2 cellular contexts compared by ENCODE assay signal in genomic region chr7:150399421-150399820, GRCh38.
TF ChIP-seq lines count a peak whose summit lies in the region.

No MANE protein-coding gene starts in this region.

TF ChIP-seq in SK-N-SH, 30 proteins besides CTCF, POLR2A, EP300 and RAD21:
- TF ChIP-seq PBX3 (IDR thresholded peaks at IDR 0.05), result no peak
- no peak for TF ChIP-seq FOXJ3 (CRISPR knock-in tag; IDR thresholded peaks at IDR 0.05)
- no peak for TF ChIP-seq YY1 (IDR thresholded peaks at IDR 0.05; ENCODE audit: low read depth)
- no peak for TF ChIP-seq EZH2phosphoT487 (IDR thresholded peaks at IDR 0.05; ENCODE audit: borderline replicate concordance, low read depth)
- no peak for TF ChIP-seq REST (IDR thresholded peaks at IDR 0.05; ENCODE audit: low read depth, low read length)

TF ChIP-seq in SK-N-SH treated with all-trans-retinoic acid at 6 μM for 48 hours, 23 proteins besides CTCF, POLR2A, EP300 and RAD21:
- TF ChIP-seq ISL1 (CRISPR knock-in tag; IDR thresholded peaks at IDR 0.05) (no peak), TSHZ2 (CRISPR knock-in tag; IDR thresholded peaks at IDR 0.05) (no peak), ZNF8 (CRISPR knock-in tag; IDR thresholded peaks at IDR 0.05) (no peak)
TF ChIP-seq in SK-N-SH treated with all-trans-retinoic acid at 6 μM for 48 hours: peak in this region for 0.
